ENCODE assay signal across 18 cellular contexts in genomic region chr1:71044833-71045232, GRCh38. TPM values are rescaled to one million over a fixed set of nuclear protein-coding genes. Genes with fewer than 3 reads are reported as not detected.
"Had no signal": no experiment of that assay in that cellular context is flagged by ENCODE, and none has a peak within 500 bp of the region (broad histone marks: within the 10 kb centered on the region; RNA-seq: fewer than 3 reads in every experiment).

No MANE protein-coding gene starts in this region.

- H3K4me3 Mint-ChIP-seq: activated CD4-positive, alpha-beta memory T cell treated with anti-CD3 and anti-CD28 coated beads, Interleukin-2, amount 10 ng/mL, durations not matched to agents 7 days and 5 days; activated T-cell treated with anti-CD3 and anti-CD28 coated beads, Interleukin-2, amount 50 U/mL, for 24 hours; endodermal cell; stimulated activated effector memory CD8-positive, alpha-beta T cell treated with anti-CD3 and anti-CD28 coated beads, Interleukin-12 subunit alpha, Interleukin-12 subunit beta, amount 100 ng/mL, for 72 hours; WTC11 had no signal

- H3K9me3 ChIP-seq: gastroesophageal sphincter, heart right ventricle, neutrophil had no signal

- H3K27ac ChIP-seq: gastroesophageal sphincter, heart right ventricle, neutrophil had no signal

- H3K4me3 ChIP-seq: heart right ventricle, lung had no signal

- H3K27ac Mint-ChIP-seq: activated CD4-positive, alpha-beta memory T cell treated with anti-CD3 and anti-CD28 coated beads, Interleukin-2, amount 10 ng/mL, durations not matched to agents 7 days and 5 days; activated naive CD4-positive, alpha-beta T cell treated with anti-CD3 and anti-CD28 coated beads, Interleukin-2, amount 50 U/mL, for 72 hours; activated T-cell treated with anti-CD3 and anti-CD28 coated beads, Interleukin-2, amount 50 U/mL, for 24 hours; endodermal cell; naive B cell; stimulated activated effector memory CD8-positive, alpha-beta T cell treated with anti-CD3 and anti-CD28 coated beads, Interleukin-12 subunit alpha, Interleukin-12 subunit beta, amount 100 ng/mL, for 72 hours; T-cell; type B pancreatic cell; WTC11 had no signal

- DNase-seq: activated CD4-positive, alpha-beta memory T cell treated with anti-CD3 and anti-CD28 coated beads, Interleukin-2, amount 10 ng/mL, durations not matched to agents 7 days and 5 days; activated CD4-positive, alpha-beta T cell treated with anti-CD3 and anti-CD28 coated beads for 4 hours; activated effector memory CD4-positive, alpha-beta T cell treated with anti-CD3 and anti-CD28 coated beads, Interleukin-2, amount 50 U/mL, for 16 hours; activated T-cell treated with anti-CD3 and anti-CD28 coated beads, Interleukin-2, amount 50 U/mL, for 24 hours; amniotic stem cell; dermis blood vessel endothelial cell; endodermal cell; heart right ventricle; midbrain; naive B cell; T-cell had no signal

- ATAC-seq: activated naive CD4-positive, alpha-beta T cell treated with anti-CD3 and anti-CD28 coated beads, Interleukin-2, amount 50 U/mL, for 72 hours; gastroesophageal sphincter; heart right ventricle; stimulated activated effector memory CD8-positive, alpha-beta T cell treated with anti-CD3 and anti-CD28 coated beads, Interleukin-12 subunit alpha, Interleukin-12 subunit beta, amount 100 ng/mL, for 72 hours; T-cell; WTC11 had no signal

- H3K9me3 Mint-ChIP-seq: activated CD4-positive, alpha-beta memory T cell treated with anti-CD3 and anti-CD28 coated beads, Interleukin-2, amount 10 ng/mL, durations not matched to agents 7 days and 5 days; activated naive CD4-positive, alpha-beta T cell treated with anti-CD3 and anti-CD28 coated beads, Interleukin-2, amount 50 U/mL, for 72 hours; activated T-cell treated with anti-CD3 and anti-CD28 coated beads, Interleukin-2, amount 50 U/mL, for 24 hours; naive B cell; stimulated activated effector memory CD8-positive, alpha-beta T cell treated with anti-CD3 and anti-CD28 coated beads, Interleukin-12 subunit alpha, Interleukin-12 subunit beta, amount 100 ng/mL, for 72 hours; T-cell; type B pancreatic cell; WTC11 had no signal

- H3K36me3 ChIP-seq: gastroesophageal sphincter, heart right ventricle, neutrophil had no signal

RNA-seq across cellular contexts. Expression of gene PTGER3, which starts 2.8 kb away (rescaled TPM):
- total RNA-seq: dermis blood vessel endothelial cell had no signal
